26 cellular contexts compared by ENCODE assay signal in the genomic region with DNA sequence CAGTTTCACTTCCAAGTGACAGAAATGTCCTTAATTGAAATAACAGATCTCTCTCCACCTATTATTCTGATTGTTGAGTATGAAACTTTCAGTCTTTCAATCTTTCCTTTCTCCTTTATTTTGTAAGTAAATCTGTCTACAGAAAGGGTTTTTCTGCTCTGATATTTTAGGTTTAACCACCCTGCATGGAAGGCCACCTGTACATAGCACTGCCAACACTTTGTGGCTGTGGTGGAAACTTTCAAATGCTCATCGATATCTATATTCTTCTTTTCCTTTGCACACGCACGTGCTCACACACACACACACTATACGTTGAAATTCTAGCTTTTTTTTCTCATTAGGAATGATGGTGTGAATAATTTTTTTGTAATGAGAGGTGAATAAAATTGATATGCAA.
"Had no signal": no experiment of that assay in that cellular context is flagged by ENCODE, and none has a peak within 500 bp of the region (broad histone marks: within the 10 kb centered on the region; RNA-seq: fewer than 3 reads in every experiment).

No MANE protein-coding gene starts in this region.

- H3K27me3 ChIP-seq: suprapubic skin, testis, thyroid gland, tibial artery, tibial nerve, transverse colon, upper lobe of left lung, upper lobe of right lung, vagina had no signal

- H3K4me3 ChIP-seq: suprapubic skin, testis, thoracic aorta, thyroid gland, tibial artery, tibial nerve, transverse colon, upper lobe of left lung, upper lobe of right lung, uterus, vagina had no signal

- H3K4me1 ChIP-seq: suprapubic skin, testis, thyroid gland, tibial artery, tibial nerve, transverse colon, upper lobe of left lung, upper lobe of right lung, uterus, vagina had no signal

- DNase-seq: stimulated activated CD4-positive, alpha-beta T cell treated with anti-CD3 and anti-CD28 coated beads, Interleukin-2, amount 100 ng/mL, for 48 hours; stimulated activated CD4-positive, alpha-beta T cell treated with anti-CD3 and anti-CD28 coated beads, Interleukin-4, amount 100 ng/mL, for 1 hour; stimulated activated CD4-positive, alpha-beta T cell treated with anti-CD3 and anti-CD28 coated beads, Interleukin-4, amount 100 ng/mL, for 24 hours; stimulated activated CD4-positive, alpha-beta T cell treated with anti-CD3 and anti-CD28 coated beads, Interleukin-4, amount 100 ng/mL, for 4 hours; stimulated activated CD8-positive, alpha-beta memory T cell treated with anti-CD3 and anti-CD28 coated beads, Interleukin-4, amount 100 ng/mL, for 48 hours; stimulated activated naive B cell treated with anti-CD40 and anti-IgM and Interleukin-4, amounts not matched to agents 10 μg/mL and 1 μg/mL and 100 μg/mL, for 72 hours; stimulated activated naive CD4-positive, alpha-beta T cell; stimulated activated naive CD4-positive, alpha-beta T cell treated with Interleukin-2 at 50 U/mL for 16 hours; stimulated activated naive CD8-positive, alpha-beta T cell treated with anti-CD3 and anti-CD28 coated beads, Interleukin-15, amount 100 ng/mL, for 72 hours; stimulated activated naive CD8-positive, alpha-beta T cell treated with anti-CD3 and anti-CD28 coated beads, Interleukin-15, Interleukin-2, amounts not matched to agents 100 U/mL and 50 U/mL, for 24 hours; substantia nigra; testis; thyroid gland; tibial artery; transverse colon; trophoblast cell; upper lobe of left lung; upper lobe of right lung; uterus had no signal

- FAIRE-seq: urothelium cell line had no signal

- ATAC-seq: stimulated activated effector memory CD8-positive, alpha-beta T cell treated with anti-CD3 and anti-CD28 coated beads, Interleukin-12 subunit alpha, Interleukin-12 subunit beta, amount 100 ng/mL, for 72 hours; stimulated activated memory B cell treated with anti-CD40 and anti-IgM and Interleukin-4, amounts not matched to agents 10 μg/mL and 1 μg/mL and 100 μg/mL, for 72 hours; stimulated activated naive B cell treated with anti-CD40 and anti-IgM and Interleukin-4, amounts not matched to agents 10 μg/mL and 1 μg/mL and 100 μg/mL, for 72 hours; stimulated activated naive CD8-positive, alpha-beta T cell treated with anti-CD3 and anti-CD28 coated beads, Interleukin-15, amount 100 ng/mL, for 72 hours; stimulated activated naive CD8-positive, alpha-beta T cell treated with anti-CD3 and anti-CD28 coated beads, Interleukin-15, Interleukin-2, amounts not matched to agents 100 U/mL and 50 U/mL, for 24 hours; upper lobe of right lung had no signal

- H3K36me3 ChIP-seq: suprapubic skin, thoracic aorta, thyroid gland, tibial artery, tibial nerve, transverse colon, upper lobe of left lung, upper lobe of right lung, uterus, vagina had no signal

- H3K27ac ChIP-seq: suprapubic skin, testis, thoracic aorta, thyroid gland, tibial artery, tibial nerve, transverse colon, upper lobe of left lung, upper lobe of right lung, uterus, vagina had no signal

- H3K9me3 ChIP-seq: suprapubic skin, testis, thoracic aorta, thyroid gland, tibial artery, tibial nerve, transverse colon, upper lobe of left lung, upper lobe of right lung, uterus, vagina had no signal
